Comparison of ENCODE assay signal across 1 cellular context in genomic region chr3:50355829-50356552, GRCh38.
TF ChIP-seq lines count a peak whose summit lies in the region.

No MANE protein-coding gene starts in this region.

TF ChIP-seq in H1, 55 proteins besides CTCF, POLR2A, EP300 and RAD21:
- no peak for TF ChIP-seq TEAD4 (IDR thresholded peaks at IDR 0.05; ENCODE audit: low read depth, low read length)
- TF ChIP-seq SAP30 (IDR thresholded peaks at IDR 0.05; ENCODE audit: insufficient read depth, insufficient replicate concordance, low read length) = no peak
- no peak for TF ChIP-seq EZH2 (IDR thresholded peaks at IDR 0.05; ENCODE audit: low read depth, low read length, severe bottlenecking)
- TF ChIP-seq TCF12 (IDR thresholded peaks at IDR 0.05; ENCODE audit: low read depth, low read length) = no peak
- TF ChIP-seq RNF2 (IDR thresholded peaks at IDR 0.05; ENCODE audit: borderline replicate concordance, low read depth, low read length, missing control alignments, poor library complexity, severe bottlenecking) = no peak
- no peak for TF ChIP-seq POLR2AphosphoS5 (IDR thresholded peaks at IDR 0.05; ENCODE audit: low read depth, low read length)
- no peak for TF ChIP-seq TAF1 (IDR thresholded peaks at IDR 0.05; ENCODE audit: low read depth, low read length)
- no peak for TF ChIP-seq RXRA (IDR thresholded peaks at IDR 0.05; ENCODE audit: insufficient read depth, low read depth, low read length)
- no peak for TF ChIP-seq NANOG (IDR thresholded peaks at IDR 0.05; ENCODE audit: insufficient read depth, low read depth, low read length, poor library complexity, severe bottlenecking)
- TF ChIP-seq BCL11A (IDR thresholded peaks at IDR 0.05; ENCODE audit: low read depth in 2 of 2, low read length in 2 of 2) = no peak
- no peak for TF ChIP-seq NRF1 (IDR thresholded peaks at IDR 0.05; ENCODE audit: low read depth, low read length)
- no peak for TF ChIP-seq PHF8 (conservative IDR thresholded peaks at IDR 0.05; ENCODE audit: low read depth, low read length)
- TF ChIP-seq BACH1 (IDR thresholded peaks at IDR 0.05; ENCODE audit: low read length) = no peak
- no peak for TF ChIP-seq CBX8 (IDR thresholded peaks at IDR 0.05; ENCODE audit: borderline replicate concordance, low read depth, low read length)
TF ChIP-seq in H1: peak in this region for 0.
